ENCODE assay signal across 11 cellular contexts in the genomic region with DNA sequence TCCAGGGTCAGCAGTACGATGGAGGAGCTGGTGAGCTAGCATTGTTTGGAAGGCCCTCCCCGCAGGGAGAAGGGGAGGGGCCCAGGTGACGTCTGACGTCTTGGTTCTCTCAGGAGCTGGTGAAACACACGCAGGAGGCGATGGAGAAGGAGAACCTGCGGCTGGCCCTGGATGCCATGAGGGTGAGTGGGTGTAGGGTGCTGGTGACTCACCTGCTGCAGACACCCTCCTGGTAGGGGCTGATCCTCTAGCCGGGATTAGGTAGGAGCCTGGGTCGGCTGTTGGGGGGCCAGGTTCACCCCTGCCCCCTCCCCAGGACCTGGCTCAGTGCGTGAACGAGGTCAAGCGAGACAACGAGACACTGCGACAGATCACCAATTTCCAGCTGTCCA. TPM values are rescaled to one million over a fixed set of nuclear protein-coding genes. Genes with fewer than 3 reads are reported as not detected.
DNase-seq lines count a peak whose midpoint lies in the region; ATAC-seq and TF ChIP-seq lines count a peak whose summit lies in the region.
"Had no signal": no experiment of that assay in that cellular context is flagged by ENCODE, and none has a peak within 500 bp of the region (broad histone marks: within the 10 kb centered on the region; RNA-seq: fewer than 3 reads in every experiment).

No MANE protein-coding gene starts in this region.

- intact Hi-C loops in lower lobe of right lung (cut with DNase I): no loop called here
- intact Hi-C loops in activated T-helper 1 cell treated with anti-CD3 and anti-CD28 coated beads, Interleukin-12 subunit alpha, Interleukin-12 subunit beta, Interleukin-2, Interleukin-4 antibody, amounts not matched to agents 30 ng/mL and 10 ng/mL and 1 ng/mL, durations not matched to agents 14 hours and 24 hours and 36 hours (cut with micrococcal nuclease): no loop called here

- no peak overlapping the region for H3K27ac Mint-ChIP-seq in activated T-helper 1 cell treated with anti-CD3 and anti-CD28 coated beads, Interleukin-12 subunit alpha, Interleukin-12 subunit beta, Interleukin-2, Interleukin-4 antibody, amounts not matched to agents 30 ng/mL and 10 ng/mL and 1 ng/mL, durations not matched to agents 14 hours and 24 hours and 36 hours
- H3K27ac Mint-ChIP-seq in activated CD4-positive, alpha-beta T cell treated with anti-CD3 and anti-CD28 coated beads, Interleukin-2, amount 10 ng/mL, durations not matched to agents 7 days and 5 days: no peak overlapping the region
- H3K27ac Mint-ChIP-seq: nephron had no signal

- H3K27me3 Mint-ChIP-seq in activated T-helper 1 cell treated with anti-CD3 and anti-CD28 coated beads, Interleukin-12 subunit alpha, Interleukin-12 subunit beta, Interleukin-2, Interleukin-4 antibody, amounts not matched to agents 30 ng/mL and 10 ng/mL and 1 ng/mL, durations not matched to agents 14 hours and 24 hours and 36 hours (ENCODE audit: insufficient read depth): no peaks in the 10 kb centered on the region
- no peaks in the 10 kb centered on the region for H3K27me3 Mint-ChIP-seq in activated CD4-positive, alpha-beta T cell treated with anti-CD3 and anti-CD28 coated beads, Interleukin-2, amount 10 ng/mL, durations not matched to agents 7 days and 5 days
- H3K27me3 Mint-ChIP-seq: activated naive CD8-positive, alpha-beta T cell; T-cell had no signal

- peaks cover 11% of the 10 kb centered on the region for H3K27me3 ChIP-seq in lower lobe of right lung (ENCODE audit: low read depth)

- in situ Hi-C loops in T47D (cut with HindIII; ENCODE audit: low pct_unique_long_range_greater_than_20kb, low sequenced_read_pairs): no loop called here

- DNase-seq in Daoy (ENCODE audit: low read depth) (peak; percentile 91), HT-29 (ENCODE audit: low spot score) (peak; percentile 2), T47D (ENCODE audit: low read depth in 1 of 2, low spot score in 1 of 2) (peak; percentile 76 to 87), lower lobe of right lung (no peak), NCI-H526 treated with DMSO at 0.1 percent for 48 hours (lab: John Stamatoyannopoulos, UW) (no peak)
- no peak for DNase-seq in activated T-helper 1 cell treated with anti-CD3 and anti-CD28 coated beads, Interleukin-12 subunit alpha, Interleukin-12 subunit beta, Interleukin-2, Interleukin-4 antibody, amounts not matched to agents 30 ng/mL and 10 ng/mL and 1 ng/mL, durations not matched to agents 14 hours and 24 hours and 36 hours (ENCODE audit: low spot score)
- no peak for DNase-seq in activated CD4-positive, alpha-beta T cell treated with anti-CD3 and anti-CD28 coated beads, Interleukin-2, amount 10 ng/mL, durations not matched to agents 7 days and 5 days

- no peak overlapping the region for H3K27ac ChIP-seq in lower lobe of right lung

- peaks cover 32% of the 10 kb centered on the region for H3K36me3 ChIP-seq in lower lobe of right lung

- H3K9me3 Mint-ChIP-seq in activated T-helper 1 cell treated with anti-CD3 and anti-CD28 coated beads, Interleukin-12 subunit alpha, Interleukin-12 subunit beta, Interleukin-2, Interleukin-4 antibody, amounts not matched to agents 30 ng/mL and 10 ng/mL and 1 ng/mL, durations not matched to agents 14 hours and 24 hours and 36 hours: no peaks in the 10 kb centered on the region
- H3K9me3 Mint-ChIP-seq in activated CD4-positive, alpha-beta T cell treated with anti-CD3 and anti-CD28 coated beads, Interleukin-2, amount 10 ng/mL, durations not matched to agents 7 days and 5 days: no peaks in the 10 kb centered on the region
- H3K9me3 Mint-ChIP-seq: T-cell had no signal

- peaks cover 9% of the 10 kb centered on the region for H3K4me1 Mint-ChIP-seq in activated T-helper 1 cell treated with anti-CD3 and anti-CD28 coated beads, Interleukin-12 subunit alpha, Interleukin-12 subunit beta, Interleukin-2, Interleukin-4 antibody, amounts not matched to agents 30 ng/mL and 10 ng/mL and 1 ng/mL, durations not matched to agents 14 hours and 24 hours and 36 hours (ENCODE audit: low read depth)
- H3K4me1 Mint-ChIP-seq in activated CD4-positive, alpha-beta T cell treated with anti-CD3 and anti-CD28 coated beads, Interleukin-2, amount 10 ng/mL, durations not matched to agents 7 days and 5 days: peaks cover 8% of the 10 kb centered on the region
- H3K4me1 Mint-ChIP-seq: nephron had no signal

- H3K9me3 ChIP-seq in lower lobe of right lung: no peaks in the 10 kb centered on the region

- no peaks in the 10 kb centered on the region for H3K4me1 ChIP-seq in lower lobe of right lung

- ATAC-seq in lower lobe of right lung (peak; percentile 25 to 37), HG03095 (IDR thresholded peaks at IDR 0.05; ENCODE audit: unreplicated experiment) (no peak)

- POLR2A ChIA-PET in activated CD4-positive, alpha-beta T cell treated with anti-CD3 and anti-CD28 coated beads, Interleukin-2, amount 10 ng/mL, durations not matched to agents 7 days and 5 days (lab: Charles Lee): no interaction called here

- H3K4me3 ChIP-seq in lower lobe of right lung: no peak overlapping the region

- CTCF ChIA-PET in activated CD4-positive, alpha-beta T cell treated with anti-CD3 and anti-CD28 coated beads, Interleukin-2, amount 10 ng/mL, durations not matched to agents 7 days and 5 days (lab: Charles Lee): interaction anchor here (0.5 to 1.9 kb wide), 3 partner anchors 15 to 494 kb away, joined by 3 to 8 read pairs (median 3); a partner anchor contains a TSS

- no peak for TF ChIP-seq CTCF in lower lobe of right lung (IDR thresholded peaks at IDR 0.05)

- no peak overlapping the region for H3K4me3 Mint-ChIP-seq in activated T-helper 1 cell treated with anti-CD3 and anti-CD28 coated beads, Interleukin-12 subunit alpha, Interleukin-12 subunit beta, Interleukin-2, Interleukin-4 antibody, amounts not matched to agents 30 ng/mL and 10 ng/mL and 1 ng/mL, durations not matched to agents 14 hours and 24 hours and 36 hours
- no peak overlapping the region for H3K4me3 Mint-ChIP-seq in activated CD4-positive, alpha-beta T cell treated with anti-CD3 and anti-CD28 coated beads, Interleukin-2, amount 10 ng/mL, durations not matched to agents 7 days and 5 days
- H3K4me3 Mint-ChIP-seq: activated naive CD8-positive, alpha-beta T cell; nephron; T-cell had no signal

- peaks cover 59% of the 10 kb centered on the region for H3K36me3 Mint-ChIP-seq in activated T-helper 1 cell treated with anti-CD3 and anti-CD28 coated beads, Interleukin-12 subunit alpha, Interleukin-12 subunit beta, Interleukin-2, Interleukin-4 antibody, amounts not matched to agents 30 ng/mL and 10 ng/mL and 1 ng/mL, durations not matched to agents 14 hours and 24 hours and 36 hours (ENCODE audit: low read depth)
- H3K36me3 Mint-ChIP-seq in activated CD4-positive, alpha-beta T cell treated with anti-CD3 and anti-CD28 coated beads, Interleukin-2, amount 10 ng/mL, durations not matched to agents 7 days and 5 days (ENCODE audit: low read depth): peaks cover 74% of the 10 kb centered on the region

RNA-seq across cellular contexts. Expression of a gene that starts 55.8 kb away (rescaled TPM):
- 0.40 and 1.7 TPM in 2 replicates for total RNA-seq in Daoy (2014; rRNA removed; shearing (Covaris generic))
- 0.15 and 0.57 TPM in 2 replicates for total RNA-seq in HT-29 (2014; rRNA removed; shearing (Covaris generic))
- total RNA-seq in lower lobe of right lung: 36.2 TPM
- 86.8 and 90.4 TPM in 2 replicates for total RNA-seq in activated T-helper 1 cell treated with anti-CD3 and anti-CD28 coated beads, Interleukin-12 subunit alpha, Interleukin-12 subunit beta, Interleukin-2, Interleukin-4 antibody, amounts not matched to agents 30 ng/mL and 10 ng/mL and 1 ng/mL, durations not matched to agents 14 hours and 24 hours and 36 hours
- 100 to 1,000 TPM; 123 to 132 TPM for total RNA-seq in activated CD4-positive, alpha-beta T cell treated with anti-CD3 and anti-CD28 coated beads, Interleukin-2, amount 10 ng/mL, durations not matched to agents 7 days and 5 days

RNA-seq across cellular contexts. Expression of a gene that starts 59.1 kb away (rescaled TPM):
- 11.5 and 15.8 TPM in 2 replicates for total RNA-seq in Daoy (2014; rRNA removed; shearing (Covaris generic))
- total RNA-seq in HT-29 (2014; rRNA removed; shearing (Covaris generic)): not detected in 2 replicates
- 1.8 TPM for total RNA-seq in lower lobe of right lung
- 4.6 and 5.5 TPM in 2 replicates for total RNA-seq in activated T-helper 1 cell treated with anti-CD3 and anti-CD28 coated beads, Interleukin-12 subunit alpha, Interleukin-12 subunit beta, Interleukin-2, Interleukin-4 antibody, amounts not matched to agents 30 ng/mL and 10 ng/mL and 1 ng/mL, durations not matched to agents 14 hours and 24 hours and 36 hours
- 1 to 10 TPM; 1.2 to 1.5 TPM for total RNA-seq in activated CD4-positive, alpha-beta T cell treated with anti-CD3 and anti-CD28 coated beads, Interleukin-2, amount 10 ng/mL, durations not matched to agents 7 days and 5 days

Comparison
In these comparisons a context has a peak if more than half of its experiments do, and no peak if none do; other contexts are left out.
1. DNase-seq: peak in Daoy (single experiment), HT-29 (single experiment) and T47D (2 of 2); none in lower lobe of right lung (single experiment), activated T-helper 1 cell treated with anti-CD3 and anti-CD28 coated beads, Interleukin-12 subunit alpha, Interleukin-12 subunit beta, Interleukin-2, Interleukin-4 antibody, amounts not matched to agents 30 ng/mL and 10 ng/mL and 1 ng/mL, durations not matched to agents 14 hours and 24 hours and 36 hours (single experiment), NCI-H526 treated with DMSO at 0.1 percent for 48 hours (single experiment) and activated CD4-positive, alpha-beta T cell treated with anti-CD3 and anti-CD28 coated beads, Interleukin-2, amount 10 ng/mL, durations not matched to agents 7 days and 5 days (single experiment).
2. RNA of a gene that starts 55.8 kb away (total RNA-seq): 123 to 132 TPM in activated CD4-positive, alpha-beta T cell treated with anti-CD3 and anti-CD28 coated beads, Interleukin-2, amount 10 ng/mL, durations not matched to agents 7 days and 5 days, 86.8 to 90.4 TPM in activated T-helper 1 cell treated with anti-CD3 and anti-CD28 coated beads, Interleukin-12 subunit alpha, Interleukin-12 subunit beta, Interleukin-2, Interleukin-4 antibody, amounts not matched to agents 30 ng/mL and 10 ng/mL and 1 ng/mL, durations not matched to agents 14 hours and 24 hours and 36 hours and 36.2 TPM in lower lobe of right lung (single experiment); 0.40 to 1.7 TPM in Daoy and 0.15 to 0.57 TPM in HT-29; every median in the first group is over 10 times any median in the second.